8 cellular contexts compared by ENCODE assay signal in genomic region chrX:7083468-7084396, GRCh38.
DNase-seq lines count a peak whose midpoint lies in the region; ATAC-seq lines count a peak whose summit lies in the region.

No MANE protein-coding gene starts in this region.

- no peaks in the 10 kb centered on the region for H3K9me3 Mint-ChIP-seq in activated CD4-positive, alpha-beta T cell treated with anti-CD3 and anti-CD28 coated beads for 36 hours (ENCODE audit: low read depth)

- H3K36me3 ChIP-seq in effector memory CD4-positive, alpha-beta T cell (ENCODE audit: control insufficient read depth, insufficient read depth, low read length), result no peaks in the 10 kb centered on the region

- no peak overlapping the region for H3K4me3 ChIP-seq in effector memory CD4-positive, alpha-beta T cell (ENCODE audit: insufficient read depth, low read depth, low read length, poor library complexity, severe bottlenecking)

- ATAC-seq in GM21576 (IDR thresholded peaks at IDR 0.05; ENCODE audit: unreplicated experiment), result peak; percentile 86
- peak; percentile 94 for ATAC-seq in activated CD4-positive, alpha-beta T cell treated with anti-CD3 and anti-CD28 coated beads for 36 hours

- no peaks in the 10 kb centered on the region for H3K27me3 ChIP-seq in effector memory CD4-positive, alpha-beta T cell (replicated peaks; ENCODE audit: control insufficient read depth, insufficient read depth, low read length, poor library complexity, severe bottlenecking)

- H3K4me1 Mint-ChIP-seq in activated CD4-positive, alpha-beta T cell treated with anti-CD3 and anti-CD28 coated beads for 36 hours, result peaks cover 44% of the 10 kb centered on the region

- in situ Hi-C loops in KBM-7 (cut with MboI; ENCODE audit: low pct_unique_long_range_greater_than_20kb, low sequenced_read_pairs), result no loop called here

- CTCF ChIA-PET in activated CD4-positive, alpha-beta T cell treated with anti-CD3 and anti-CD28 coated beads for 36 hours (lab: Charles Lee), result interaction anchor here (0.6 to 1.0 kb wide), 3 partner anchors 24 to 1997 kb away, joined by 3 read pairs; no protein-coding TSS in a partner anchor

- DNase-seq in EH (ENCODE audit: low read depth), result peak; percentile 93
- peak; percentile 93 for DNase-seq in KBM-7
- peak; percentile 74 for DNase-seq in activated CD4-positive, alpha-beta T cell treated with anti-CD3 and anti-CD28 coated beads for 36 hours
- DNase-seq in effector memory CD4-positive, alpha-beta T cell, result peak; percentile 29 to 58 (median 44)
- DNase-seq in stimulated activated CD4-positive, alpha-beta T cell treated with anti-CD3 and anti-CD28 coated beads, Interleukin-12 subunit alpha, Interleukin-12 subunit beta, amount 100 ng/mL, for 48 hours (ENCODE audit: low read depth in 2 of 3, low spot score in 1 of 3), result peak; percentile 28 to 62 (median 40)
- no peak for DNase-seq in NCI-H1417 (lab: John Stamatoyannopoulos, UW)
- DNase-seq in NCI-H1092 treated with DMSO at 0.1 percent for 48 hours (lab: John Stamatoyannopoulos, UW), result no peak

- H3K9me3 ChIP-seq in effector memory CD4-positive, alpha-beta T cell (ENCODE audit: control insufficient read depth, low read length), result no peaks in the 10 kb centered on the region

- H3K27ac ChIP-seq in effector memory CD4-positive, alpha-beta T cell (ENCODE audit: insufficient read depth, low read length, poor library complexity, severe bottlenecking), result peak overlapping the region; percentile 42

- peak overlapping the region; percentile 60 for H3K27ac Mint-ChIP-seq in activated CD4-positive, alpha-beta T cell treated with anti-CD3 and anti-CD28 coated beads for 36 hours

- POLR2A ChIA-PET in activated CD4-positive, alpha-beta T cell treated with anti-CD3 and anti-CD28 coated beads for 36 hours (lab: Charles Lee), result interaction anchor here (0.7 kb wide), 2 partner anchors 20 to 24 kb away, joined by 6 to 11 read pairs; no protein-coding TSS in a partner anchor

- peaks cover 6% of the 10 kb centered on the region for H3K27me3 Mint-ChIP-seq in activated CD4-positive, alpha-beta T cell treated with anti-CD3 and anti-CD28 coated beads for 36 hours

- H3K4me1 ChIP-seq in effector memory CD4-positive, alpha-beta T cell (ENCODE audit: control insufficient read depth, insufficient read depth, low read length, poor library complexity, severe bottlenecking), result peaks cover 15% of the 10 kb centered on the region

- H3K4me3 Mint-ChIP-seq in activated CD4-positive, alpha-beta T cell treated with anti-CD3 and anti-CD28 coated beads for 36 hours, result no peak overlapping the region

- intact Hi-C loops in activated CD4-positive, alpha-beta T cell treated with anti-CD3 and anti-CD28 coated beads for 36 hours (cut with DNase I, micrococcal nuclease), result loop anchor here (1.0 to 10.0 kb wide), 3 partner anchors 24 to 841 kb away; partner anchors contain the start of genes PNPLA4 (in 1 of the 2) and PUDP (in 1 of the 2)

- peaks cover 9% of the 10 kb centered on the region for H3K36me3 Mint-ChIP-seq in activated CD4-positive, alpha-beta T cell treated with anti-CD3 and anti-CD28 coated beads for 36 hours (ENCODE audit: low read depth)

Comparison
In these comparisons a context has a peak if more than half of its experiments do, and no peak if none do; other contexts are left out.
1. DNase-seq: peak in EH (single experiment), KBM-7 (single experiment), activated CD4-positive, alpha-beta T cell treated with anti-CD3 and anti-CD28 coated beads for 36 hours (single experiment), effector memory CD4-positive, alpha-beta T cell (3 of 3) and stimulated activated CD4-positive, alpha-beta T cell treated with anti-CD3 and anti-CD28 coated beads, Interleukin-12 subunit alpha, Interleukin-12 subunit beta, amount 100 ng/mL, for 48 hours (3 of 3); none in NCI-H1417 (0 of 3) and NCI-H1092 treated with DMSO at 0.1 percent for 48 hours (single experiment).